Comparison of ENCODE assay signal across 23 cellular contexts in the genomic region with DNA sequence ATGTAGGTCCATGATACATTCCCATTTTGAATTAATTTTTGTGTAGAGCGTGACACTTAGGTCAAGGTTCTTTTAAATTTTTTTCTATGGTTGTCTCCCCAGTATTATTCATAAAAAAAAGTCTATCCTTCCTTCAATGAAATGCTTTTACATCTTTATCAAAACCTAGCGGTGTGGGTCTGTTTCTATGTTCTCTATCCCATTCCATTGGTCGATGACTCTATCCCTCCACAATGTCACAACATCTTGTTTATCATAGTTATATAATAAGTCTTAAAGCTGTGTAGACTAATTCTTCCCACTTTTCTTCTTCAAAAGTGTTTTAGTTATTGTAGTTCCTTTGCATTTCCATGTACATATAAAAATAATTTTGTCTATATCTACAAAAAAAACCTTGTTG. TPM values are rescaled to one million over a fixed set of nuclear protein-coding genes. Genes with fewer than 3 reads are reported as not detected.
DNase-seq lines count a peak whose midpoint lies in the region; ATAC-seq, FAIRE-seq and TF ChIP-seq lines count a peak whose summit lies in the region.
"Had no signal": no experiment of that assay in that cellular context is flagged by ENCODE, and none has a peak within 500 bp of the region (broad histone marks: within the 10 kb centered on the region; RNA-seq: fewer than 3 reads in every experiment).

No MANE protein-coding gene starts in this region.

- no peak for DNase-seq in DND-41
- DNase-seq in Jurkat, Clone E6-1 (ENCODE audit: low read depth, low spot score) = no peak
- DNase-seq in astrocyte (ENCODE audit: low read depth) = no peak
- peak; percentile 62 for DNase-seq in iris pigment epithelial cell (ENCODE audit: low read depth)
- no peak for DNase-seq in ascending aorta (ENCODE audit: low spot score in 2 of 2)
- DNase-seq in CD1c-positive myeloid dendritic cell (ENCODE audit: extremely low spot score) = no peak
- DNase-seq: DMS79, GDM1, GOT3, KBM-7, NCI-H1417, NCI-H187, NCI-H2107, NCI-H226, NCI-H524 treated with DMSO at 0.1 percent for 48 hours, PC-9 had no signal

- H3K4me2 ChIP-seq in DND-41 (ENCODE audit: insufficient read depth, low read length) = peak overlapping the region; percentile 30; the same call in 1 of the 2 replicates
- peak overlapping the region; percentile 46 for H3K4me2 ChIP-seq in astrocyte (ENCODE audit: low read length)
- H3K4me2 ChIP-seq: BLaER1 treated with 17β-estradiol and CSF1 and Interleukin-3, amounts not matched to agents 10 nM and 100 nM; PC-9 had no signal

- TF ChIP-seq CTCF in DND-41 (IDR thresholded peaks at IDR 0.05; ENCODE audit: borderline replicate concordance, extremely low read depth, low read length, poor library complexity, severe bottlenecking) (no peak), astrocyte (IDR thresholded peaks at IDR 0.05; ENCODE audit: insufficient read depth, low read depth, low read length) (no peak), ascending aorta (IDR thresholded peaks at IDR 0.05) (no peak)

- no peak overlapping the region for H2AFZ ChIP-seq in DND-41 (ENCODE audit: low read depth, low read length)
- H2AFZ ChIP-seq in astrocyte (ENCODE audit: low read depth, low read length) = no peak overlapping the region
- H2AFZ ChIP-seq: PC-9 had no signal

- H3K4me1 ChIP-seq in DND-41 (ENCODE audit: insufficient read depth, low read length) (peaks cover 85% of the 10 kb centered on the region), astrocyte (ENCODE audit: insufficient read depth, low read length) (peaks cover 6% of the 10 kb centered on the region), ascending aorta (no peaks in the 10 kb centered on the region)
- H3K4me1 ChIP-seq: BLaER1 treated with 17β-estradiol and CSF1 and Interleukin-3, amounts not matched to agents 10 nM and 100 nM had no signal

- H3K27ac ChIP-seq in DND-41 (ENCODE audit: low read length) (peak overlapping the region; percentile 97), astrocyte (ENCODE audit: low read depth, low read length) (no peak overlapping the region), ascending aorta (no peak overlapping the region)
- H3K27ac ChIP-seq: BLaER1 treated with 17β-estradiol and CSF1 and Interleukin-3, amounts not matched to agents 10 nM and 100 nM; PC-9 had no signal

- no peak overlapping the region for H3K4me3 Mint-ChIP-seq in astrocyte (ENCODE audit: unreplicated experiment)

- peaks cover 29% of the 10 kb centered on the region for H3K9me3 ChIP-seq in DND-41 (ENCODE audit: insufficient read depth, low read length, severe bottlenecking)
- no peaks in the 10 kb centered on the region for H3K9me3 ChIP-seq in astrocyte (ENCODE audit: insufficient read depth, low read depth, low read length)
- no peaks in the 10 kb centered on the region for H3K9me3 ChIP-seq in ascending aorta

- FAIRE-seq in astrocyte (lab: Jason Lieb, UNC) = no peak
- FAIRE-seq: A204.1, D721Med, GM12878 had no signal

- peak overlapping the region; percentile 28 for H3K27ac Mint-ChIP-seq in astrocyte (ENCODE audit: unreplicated experiment)

- ATAC-seq in DND-41 (ENCODE audit: insufficient read depth, low read depth) = no peak
- no peak for ATAC-seq in GM18511 (IDR thresholded peaks at IDR 0.05; ENCODE audit: unreplicated experiment)
- ATAC-seq in GM19463 (IDR thresholded peaks at IDR 0.05; ENCODE audit: unreplicated experiment) = no peak
- ATAC-seq: GM12878, HCT116 had no signal

- peaks cover 12% of the 10 kb centered on the region for H3K4me1 Mint-ChIP-seq in astrocyte (ENCODE audit: low read depth, unreplicated experiment)

- intact Hi-C loops in ascending aorta (cut with DNase I) = no loop called here

- no peaks in the 10 kb centered on the region for H3K27me3 ChIP-seq in DND-41 (ENCODE audit: insufficient read depth, low read length, poor library complexity)
- no peaks in the 10 kb centered on the region for H3K27me3 ChIP-seq in astrocyte (ENCODE audit: insufficient read depth, low read length)
- H3K27me3 ChIP-seq in ascending aorta = no peaks in the 10 kb centered on the region
- H3K27me3 ChIP-seq: BLaER1 treated with 17β-estradiol and CSF1 and Interleukin-3, amounts not matched to agents 10 nM and 100 nM had no signal

- peaks cover 38% of the 10 kb centered on the region for H3K9me3 Mint-ChIP-seq in astrocyte (ENCODE audit: unreplicated experiment)

- H3K9ac ChIP-seq in DND-41 (ENCODE audit: low read depth, low read length) (peak overlapping the region; percentile 57), astrocyte (ENCODE audit: low read length) (no peak overlapping the region)
- H3K9ac ChIP-seq: BLaER1 treated with 17β-estradiol and CSF1 and Interleukin-3, amounts not matched to agents 10 nM and 100 nM had no signal

- peaks cover 44% of the 10 kb centered on the region for H3K79me2 ChIP-seq in DND-41 (ENCODE audit: insufficient read depth, low read length)
- no peaks in the 10 kb centered on the region for H3K79me2 ChIP-seq in astrocyte (ENCODE audit: insufficient read depth, low read length)

- H3K4me3 ChIP-seq in DND-41 (ENCODE audit: low read depth in 1 of 2, low read length in 2 of 2) (peak overlapping the region; percentile 19 to 47; a peak in 3 of 4 replicates), astrocyte (ENCODE audit: insufficient read depth, low read depth, low read length) (no peak overlapping the region), ascending aorta (no peak overlapping the region)
- peak overlapping the region; percentile 43 for H3K4me3 ChIP-seq in Jurkat, Clone E6-1 (ENCODE audit: low read length)
- H3K4me3 ChIP-seq: BLaER1 treated with 17β-estradiol and CSF1 and Interleukin-3, amounts not matched to agents 10 nM and 100 nM; GM12878; PC-9 had no signal

- peaks cover 2% of the 10 kb centered on the region for H3K36me3 Mint-ChIP-seq in astrocyte (ENCODE audit: low read depth, unreplicated experiment)

- H4K20me1 ChIP-seq in DND-41 (ENCODE audit: insufficient read depth, low read length) (no peaks in the 10 kb centered on the region), astrocyte (ENCODE audit: insufficient read depth, low read length) (no peaks in the 10 kb centered on the region)
- H4K20me1 ChIP-seq: BLaER1 treated with 17β-estradiol and CSF1 and Interleukin-3, amounts not matched to agents 10 nM and 100 nM had no signal

- H3K36me3 ChIP-seq in DND-41 (ENCODE audit: insufficient read depth, low read length) = peaks cover 23% of the 10 kb centered on the region
- no peaks in the 10 kb centered on the region for H3K36me3 ChIP-seq in astrocyte (ENCODE audit: insufficient read depth, low read length)
- H3K36me3 ChIP-seq in ascending aorta = no peaks in the 10 kb centered on the region

- H3K27me3 Mint-ChIP-seq in astrocyte (ENCODE audit: low read depth, unreplicated experiment) = peaks cover 2% of the 10 kb centered on the region

RNA-seq across cellular contexts. Expression of a gene that starts 47.2 kb away (rescaled TPM):
- polyA plus RNA-seq in Jurkat, Clone E6-1 (2012; ENCODE audit: insufficient read depth, insufficient read length) = 0.95 TPM
- total RNA-seq in astrocyte = 0.18 TPM in 1 of 2 replicates, not detected in the other
- total RNA-seq in ascending aorta = not detected
- total RNA-seq: GM12878, PC-9 had no signal
- polyA plus RNA-seq: GM12878 had no signal

Comparison
In these comparisons a context has a peak if more than half of its experiments do, and no peak if none do; other contexts are left out.
1. H3K4me3 ChIP-seq: peak in DND-41 (2 of 2) and Jurkat, Clone E6-1 (single experiment); none in astrocyte (single experiment) and ascending aorta (0 of 2).